14 cellular contexts compared by ENCODE assay signal in genomic region chr5:77353251-77353650, GRCh38.
DNase-seq lines count a peak whose midpoint lies in the region; ATAC-seq lines count a peak whose summit lies in the region.
"Had no signal": no experiment of that assay in that cellular context is flagged by ENCODE, and none has a peak within 500 bp of the region (broad histone marks: within the 10 kb centered on the region; RNA-seq: fewer than 3 reads in every experiment).

No MANE protein-coding gene starts in this region.

- no peak for DNase-seq in left ventricle myocardium superior
- no peak for DNase-seq in Right ventricle myocardium superior
- peak; percentile 9 for DNase-seq in NCI-H146 treated with DMSO at 0.1 percent for 48 hours (lab: John Stamatoyannopoulos, UW; ENCODE audit: unreplicated experiment)
- DNase-seq in SK-N-DZ (ENCODE audit: low spot score): peak; percentile 21
- DNase-seq in NCI-H2171 (lab: John Stamatoyannopoulos, UW): no peak
- no peak for DNase-seq in COLO829 (ENCODE audit: low spot score)
- DNase-seq: ACHN; CD4-positive, alpha-beta T cell; DMS153; DMS79; GF-D8; HCEC 1CT had no signal

- intact Hi-C loops in left ventricle myocardium superior (cut with micrococcal nuclease): no loop called here
- intact Hi-C loops in Right ventricle myocardium superior (cut with DNase I): no loop called here

- peak; percentile 67 for ATAC-seq in left ventricle myocardium superior
- no peak for ATAC-seq in Right ventricle myocardium superior (ENCODE audit: poor library complexity)
- no peak for ATAC-seq in HG02798 (IDR thresholded peaks at IDR 0.05; ENCODE audit: poor library complexity, unreplicated experiment)
- ATAC-seq: GM23338 had no signal

Comparison
In these comparisons a context has a peak if more than half of its experiments do, and no peak if none do; other contexts are left out.
1. DNase-seq: peak in NCI-H146 treated with DMSO at 0.1 percent for 48 hours (single experiment) and SK-N-DZ (single experiment); none in left ventricle myocardium superior (single experiment), Right ventricle myocardium superior (single experiment), NCI-H2171 (single experiment) and COLO829 (single experiment).